ENCODE assay signal across 12 cellular contexts in the genomic region with DNA sequence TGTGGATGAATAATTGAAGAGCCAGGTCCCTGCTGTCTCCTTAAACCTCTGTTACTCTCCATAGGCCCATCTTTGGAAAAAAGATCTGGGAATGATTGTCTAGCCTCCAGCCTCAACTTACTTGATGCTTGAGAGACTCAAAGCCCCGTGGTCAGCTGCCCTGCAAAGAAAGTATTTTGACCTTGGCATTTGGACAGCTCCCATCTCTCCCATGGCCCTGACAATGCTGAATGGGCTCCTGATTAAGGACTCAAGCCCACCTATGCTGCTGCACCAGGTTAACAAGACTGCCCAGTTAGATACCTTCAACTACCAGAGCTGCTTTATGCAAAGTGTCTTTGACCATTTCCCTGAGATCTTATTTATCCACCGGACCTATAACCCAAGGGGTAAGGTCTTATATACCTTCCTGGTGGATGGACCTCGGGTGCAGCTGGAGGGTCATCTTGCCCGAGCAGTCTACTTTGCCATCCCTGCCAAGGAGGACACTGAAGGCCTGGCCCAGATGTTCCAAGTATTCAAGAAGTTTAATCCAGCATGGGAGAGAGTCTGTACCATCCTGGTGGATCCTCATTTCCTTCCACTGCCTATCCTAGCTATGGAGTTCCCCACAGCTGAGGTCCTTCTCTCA. TPM values are rescaled to one million over a fixed set of nuclear protein-coding genes. Genes with fewer than 3 reads are reported as not detected.
DNase-seq lines count a peak whose midpoint lies in the region; ATAC-seq and TF ChIP-seq lines count a peak whose summit lies in the region.
"Had no signal": no experiment of that assay in that cellular context is flagged by ENCODE, and none has a peak within 500 bp of the region (broad histone marks: within the 10 kb centered on the region; RNA-seq: fewer than 3 reads in every experiment).

No MANE protein-coding gene starts in this region.

- TF ChIP-seq CTCF in PC-9 (conservative IDR thresholded peaks at IDR 0.05) = no peak

- CTCF ChIA-PET in PC-9 (lab: Charles Lee) = interaction anchor here (0.6 kb wide), 1 partner anchor 89 kb away, joined by 3 read pairs; no protein-coding TSS in a partner anchor

- H3K27ac ChIP-seq in PC-9 = no peak overlapping the region
- H3K27ac ChIP-seq: HL-60 had no signal

- H3K4me3 Mint-ChIP-seq in activated naive CD4-positive, alpha-beta T cell treated with anti-CD3 and anti-CD28 coated beads, Interleukin-2, amount 50 U/mL, for 24 hours = peak overlapping the region; percentile 84
- peak overlapping the region; percentile 17 for H3K4me3 Mint-ChIP-seq in dendritic cell treated with granulocyte-macrophage colony-stimulating factor and Interleukin-4, amounts not matched to agents 40 ng/mL and 50 ng/mL, for 4 days
- peak overlapping the region; percentile 59 for H3K4me3 Mint-ChIP-seq in stimulated activated memory B cell treated with anti-CD40 and anti-IgM and Interleukin-4, amounts not matched to agents 10 μg/mL and 1 μg/mL and 100 μg/mL, for 72 hours

- H4K20me1 ChIP-seq in PC-9 (ENCODE audit: insufficient read depth) = no peaks in the 10 kb centered on the region

- H3K9me2 ChIP-seq in PC-9 (ENCODE audit: insufficient read depth) = no peaks in the 10 kb centered on the region

- H3K4me3 ChIP-seq in PC-9 = no peak overlapping the region

- H3K36me3 Mint-ChIP-seq in activated naive CD4-positive, alpha-beta T cell treated with anti-CD3 and anti-CD28 coated beads, Interleukin-2, amount 50 U/mL, for 24 hours = peaks cover 12% of the 10 kb centered on the region
- H3K36me3 Mint-ChIP-seq in dendritic cell treated with granulocyte-macrophage colony-stimulating factor and Interleukin-4, amounts not matched to agents 40 ng/mL and 50 ng/mL, for 4 days (ENCODE audit: low read depth) = peaks cover 50% of the 10 kb centered on the region
- H3K36me3 Mint-ChIP-seq in stimulated activated memory B cell treated with anti-CD40 and anti-IgM and Interleukin-4, amounts not matched to agents 10 μg/mL and 1 μg/mL and 100 μg/mL, for 72 hours = peaks cover 27% of the 10 kb centered on the region

- H2AFZ ChIP-seq in PC-9 = no peak overlapping the region

- H3K27ac Mint-ChIP-seq in activated naive CD4-positive, alpha-beta T cell treated with anti-CD3 and anti-CD28 coated beads, Interleukin-2, amount 50 U/mL, for 24 hours = peak overlapping the region; percentile 81
- no peak overlapping the region for H3K27ac Mint-ChIP-seq in dendritic cell treated with granulocyte-macrophage colony-stimulating factor and Interleukin-4, amounts not matched to agents 40 ng/mL and 50 ng/mL, for 4 days
- peak overlapping the region; percentile 83 for H3K27ac Mint-ChIP-seq in stimulated activated memory B cell treated with anti-CD40 and anti-IgM and Interleukin-4, amounts not matched to agents 10 μg/mL and 1 μg/mL and 100 μg/mL, for 72 hours

- H3K27me3 Mint-ChIP-seq in activated naive CD4-positive, alpha-beta T cell treated with anti-CD3 and anti-CD28 coated beads, Interleukin-2, amount 50 U/mL, for 24 hours = no peaks in the 10 kb centered on the region
- no peaks in the 10 kb centered on the region for H3K27me3 Mint-ChIP-seq in dendritic cell treated with granulocyte-macrophage colony-stimulating factor and Interleukin-4, amounts not matched to agents 40 ng/mL and 50 ng/mL, for 4 days
- no peaks in the 10 kb centered on the region for H3K27me3 Mint-ChIP-seq in stimulated activated memory B cell treated with anti-CD40 and anti-IgM and Interleukin-4, amounts not matched to agents 10 μg/mL and 1 μg/mL and 100 μg/mL, for 72 hours

- BruUV-seq in PC-9 (replicated peaks; lab: Mats Ljungman, UMichigan) = no TSS peak

- H3K4me2 ChIP-seq in PC-9 = peak overlapping the region; percentile 86

- H3K36me3 ChIP-seq in PC-9 (ENCODE audit: low read depth) = peaks cover 8% of the 10 kb centered on the region; the same call in 1 of the 2 replicates

- no peak for DNase-seq in activated naive CD4-positive, alpha-beta T cell treated with Interleukin-2 at 50 U/mL for 16 hours
- DNase-seq in PC-9 = no peak
- no peak for DNase-seq in midbrain (lab: John Stamatoyannopoulos, UW)
- no peak for DNase-seq in DMS53 (lab: John Stamatoyannopoulos, UW)
- DNase-seq in NCI-H748 (lab: John Stamatoyannopoulos, UW; ENCODE audit: unreplicated experiment) = no peak
- DNase-seq: aorta, NCI-H2081, SHP77 had no signal

- H3K9me3 ChIP-seq in PC-9 (ENCODE audit: insufficient read depth, low read depth) = no peaks in the 10 kb centered on the region

- peaks cover 28% of the 10 kb centered on the region for H3F3A ChIP-seq in PC-9 (ENCODE audit: insufficient read depth, low read depth)

- POLR2A ChIA-PET in PC-9 (lab: Charles Lee; ENCODE audit: unreplicated experiment) = interaction anchor here (0.6 to 0.7 kb wide), 2 partner anchors 17 to 43 kb away, joined by 3 to 4 read pairs; no protein-coding TSS in a partner anchor

- intact Hi-C loops in PC-9 (cut with micrococcal nuclease; ENCODE audit: unreplicated experiment) = no loop called here
- intact Hi-C loops in dendritic cell treated with granulocyte-macrophage colony-stimulating factor and Interleukin-4, amounts not matched to agents 40 ng/mL and 50 ng/mL, for 4 days (cut with micrococcal nuclease) = loop anchor here (10.0 kb wide), 1 partner anchor 78 kb away; no protein-coding TSS in a partner anchor

- no peaks in the 10 kb centered on the region for H3K9me3 Mint-ChIP-seq in activated naive CD4-positive, alpha-beta T cell treated with anti-CD3 and anti-CD28 coated beads, Interleukin-2, amount 50 U/mL, for 24 hours
- no peaks in the 10 kb centered on the region for H3K9me3 Mint-ChIP-seq in dendritic cell treated with granulocyte-macrophage colony-stimulating factor and Interleukin-4, amounts not matched to agents 40 ng/mL and 50 ng/mL, for 4 days
- H3K9me3 Mint-ChIP-seq in stimulated activated memory B cell treated with anti-CD40 and anti-IgM and Interleukin-4, amounts not matched to agents 10 μg/mL and 1 μg/mL and 100 μg/mL, for 72 hours = no peaks in the 10 kb centered on the region

- no peak for ATAC-seq in stimulated activated memory B cell treated with anti-CD40 and anti-IgM and Interleukin-4, amounts not matched to agents 10 μg/mL and 1 μg/mL and 100 μg/mL, for 72 hours

- peaks cover 33% of the 10 kb centered on the region for H3K79me2 ChIP-seq in PC-9 (ENCODE audit: low read depth)

- H3K27me3 ChIP-seq in PC-9 (ENCODE audit: insufficient read depth, low read depth) = no peaks in the 10 kb centered on the region

- peaks cover 31% of the 10 kb centered on the region for H3K4me1 ChIP-seq in PC-9 (replicated peaks; ENCODE audit: insufficient read depth)

- peaks cover 49% of the 10 kb centered on the region for H3K4me1 Mint-ChIP-seq in activated naive CD4-positive, alpha-beta T cell treated with anti-CD3 and anti-CD28 coated beads, Interleukin-2, amount 50 U/mL, for 24 hours
- peaks cover 39% of the 10 kb centered on the region for H3K4me1 Mint-ChIP-seq in dendritic cell treated with granulocyte-macrophage colony-stimulating factor and Interleukin-4, amounts not matched to agents 40 ng/mL and 50 ng/mL, for 4 days (ENCODE audit: low read depth)
- H3K4me1 Mint-ChIP-seq in stimulated activated memory B cell treated with anti-CD40 and anti-IgM and Interleukin-4, amounts not matched to agents 10 μg/mL and 1 μg/mL and 100 μg/mL, for 72 hours = peaks cover 52% of the 10 kb centered on the region

RNA-seq across cellular contexts. Expression of a gene that starts 1.6 kb away (rescaled TPM):
- total RNA-seq in PC-9 (2021) = 13.2 and 13.5 TPM in 2 replicates

RNA-seq across cellular contexts. Expression of a gene that starts 4.8 kb away (rescaled TPM):
- total RNA-seq in PC-9 (2021) = 5.2 and 6.3 TPM in 2 replicates

RNA-seq across cellular contexts. Expression of a gene that starts 8.4 kb away (rescaled TPM):
- 6.5 and 9.2 TPM in 2 replicates for total RNA-seq in PC-9 (2021)

RNA-seq across cellular contexts. Expression of a gene that starts 8.6 kb away (rescaled TPM):
- 123 and 132 TPM in 2 replicates for total RNA-seq in PC-9 (2021)

RNA-seq across cellular contexts. Expression of a gene that starts 25.2 kb away (rescaled TPM):
- total RNA-seq in PC-9 (2021) = 2.7 and 3.3 TPM in 2 replicates

Comparison
In these comparisons a context has a peak if more than half of its experiments do, and no peak if none do; other contexts are left out.
1. H3K4me3 Mint-ChIP-seq: peak in every context shown above with its lines; median percentile 84 in activated naive CD4-positive, alpha-beta T cell treated with anti-CD3 and anti-CD28 coated beads, Interleukin-2, amount 50 U/mL, for 24 hours; 59 in stimulated activated memory B cell treated with anti-CD40 and anti-IgM and Interleukin-4, amounts not matched to agents 10 μg/mL and 1 μg/mL and 100 μg/mL, for 72 hours; 17 in dendritic cell treated with granulocyte-macrophage colony-stimulating factor and Interleukin-4, amounts not matched to agents 40 ng/mL and 50 ng/mL, for 4 days.